29 cellular contexts compared by ENCODE assay signal in the genomic region with DNA sequence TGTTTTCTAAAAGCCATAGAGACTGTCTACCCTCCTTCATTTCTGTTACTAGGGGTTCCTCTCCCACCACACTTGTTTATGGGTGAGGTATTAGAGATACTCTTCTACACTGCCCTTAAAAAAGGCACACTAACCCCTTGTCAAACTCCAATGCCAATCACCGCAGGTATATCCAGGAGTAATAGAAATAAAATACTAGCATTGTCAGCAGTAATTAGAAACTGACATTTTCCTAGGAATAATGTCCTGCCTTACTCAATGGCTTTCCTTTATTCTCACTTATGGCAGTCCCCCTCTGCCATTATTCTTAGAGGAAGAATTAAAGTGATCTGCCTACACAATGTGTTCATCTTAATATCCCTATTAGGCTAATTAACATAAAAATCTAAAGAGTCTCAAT. TPM values are rescaled to one million over a fixed set of nuclear protein-coding genes. Genes with fewer than 3 reads are reported as not detected.
"Had no signal": no experiment of that assay in that cellular context is flagged by ENCODE, and none has a peak within 500 bp of the region (broad histone marks: within the 10 kb centered on the region; RNA-seq: fewer than 3 reads in every experiment).

No MANE protein-coding gene starts in this region.

- H3K27me3 ChIP-seq: left lung, pancreas, sigmoid colon, spleen, tibial artery, uterus had no signal

- ATAC-seq: left colon; left lung; lower lobe of right lung; naive thymus-derived CD8-positive, alpha-beta T cell; pancreas; right cardiac atrium; stimulated activated effector memory CD8-positive, alpha-beta T cell treated with anti-CD3 and anti-CD28 coated beads, Interleukin-12 subunit alpha, Interleukin-12 subunit beta, amount 100 ng/mL, for 72 hours had no signal

- DNase-seq: hippocampal formation; kidney; left colon; left lung; lower lobe of right lung; mammary epithelial cell; mesenchymal stem cell; naive thymus-derived CD8-positive, alpha-beta T cell; nucleus accumbens; pancreas; retina; right cardiac atrium; sigmoid colon; small intestine; spleen; stimulated activated CD4-positive, alpha-beta T cell treated with anti-CD3 and anti-CD28 coated beads, Interleukin-4, amount 100 ng/mL, for 24 hours; stimulated activated naive CD4-positive, alpha-beta T cell; tibial artery; uterus had no signal

- H3K36me3 ChIP-seq: left lung, lower lobe of right lung, pancreas, prostate gland, sigmoid colon, spleen, suprapubic skin, thoracic aorta, tibial artery, uterus had no signal

- H3K9me3 ChIP-seq: pancreas, prostate gland, thoracic aorta, uterus had no signal

- FAIRE-seq: islet of Langerhans, kidney, pancreas, small intestine had no signal

- H3K4me1 ChIP-seq: prostate gland, uterus had no signal

- H3K4me3 ChIP-seq: left lung, lower lobe of right lung, pancreas, prostate gland, sigmoid colon, spleen, suprapubic skin, thoracic aorta, tibial artery, uterus had no signal

- H3K27ac ChIP-seq: left lung, lower lobe of right lung, pancreas, prostate gland, sigmoid colon, spleen, suprapubic skin, thoracic aorta, tibial artery, uterus had no signal

RNA-seq across cellular contexts. Expression of a gene that starts 49.5 kb away (rescaled TPM):
- total RNA-seq: liver; mucosa of gallbladder; naive thymus-derived CD8-positive, alpha-beta T cell; neural crest cell; osteoblast; right cardiac atrium; sigmoid colon; subcutaneous adipose tissue; thoracic aorta had no signal
- polyA plus RNA-seq: naive thymus-derived CD8-positive, alpha-beta T cell had no signal
